ENCODE assay signal across 8 cellular contexts in the genomic region with DNA sequence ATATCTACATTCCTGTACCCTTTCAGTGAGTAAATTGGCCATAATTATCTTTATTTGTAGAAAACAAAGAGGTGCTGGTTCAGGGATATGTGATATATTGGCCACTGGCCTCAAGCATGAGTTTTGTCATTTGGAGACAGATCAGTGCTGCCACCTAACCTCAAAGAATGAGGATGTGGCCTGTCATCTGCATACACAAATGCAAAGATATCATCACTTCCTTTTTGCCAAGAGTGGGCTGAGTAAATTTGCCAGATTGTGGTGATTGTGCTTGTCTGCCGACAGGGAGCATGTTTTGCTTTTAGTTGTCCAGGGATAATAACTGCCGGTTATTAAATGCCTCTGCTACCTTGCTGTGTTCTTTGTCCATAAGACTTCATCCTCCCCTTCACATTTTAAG. TPM values are rescaled to one million over a fixed set of nuclear protein-coding genes. Genes with fewer than 3 reads are reported as not detected.
DNase-seq lines count a peak whose midpoint lies in the region; ATAC-seq and TF ChIP-seq lines count a peak whose summit lies in the region.

No MANE protein-coding gene starts in this region.

- no peak for TF ChIP-seq CTCF in cardiac fibroblast (IDR thresholded peaks at IDR 0.05; ENCODE audit: low read depth, low read length)

- no peak overlapping the region for H3K4me3 ChIP-seq in cardiac fibroblast (replicated peaks in 1 of 2; ENCODE audit: low read depth in 2 of 2, low read length in 2 of 2)

- ATAC-seq in GM18861 (IDR thresholded peaks at IDR 0.05; ENCODE audit: unreplicated experiment) (peak; percentile 73), HG02571 (IDR thresholded peaks at IDR 0.05; ENCODE audit: unreplicated experiment) (no peak), HG03045 (IDR thresholded peaks at IDR 0.05; ENCODE audit: unreplicated experiment) (no peak)

- peak; percentile 57 for DNase-seq in A172 (ENCODE audit: low spot score)
- DNase-seq in NAMALWA (ENCODE audit: low spot score): peak; percentile 59
- DNase-seq in cardiac fibroblast (ENCODE audit: low read depth in 2 of 2): peak; percentile 38 to 65
- DNase-seq in NCI-H774 (lab: John Stamatoyannopoulos, UW): no peak
- DNase-seq in activated CD4-positive, CD25-positive, alpha-beta regulatory T cell (lab: John Stamatoyannopoulos, UW): no peak

RNA-seq across cellular contexts. Expression of gene WASF3, which starts 44.2 kb away (rescaled TPM):
- total RNA-seq in A172 (2014; rRNA removed; shearing (Covaris generic)): 4.0 and 5.2 TPM in 2 replicates

Comparison
In these comparisons a context has a peak if more than half of its experiments do, and no peak if none do; other contexts are left out.
1. DNase-seq: peak in A172 (single experiment), NAMALWA (single experiment) and cardiac fibroblast (2 of 2); none in NCI-H774 (single experiment) and activated CD4-positive, CD25-positive, alpha-beta regulatory T cell (0 of 4).